In the genomic region with DNA sequence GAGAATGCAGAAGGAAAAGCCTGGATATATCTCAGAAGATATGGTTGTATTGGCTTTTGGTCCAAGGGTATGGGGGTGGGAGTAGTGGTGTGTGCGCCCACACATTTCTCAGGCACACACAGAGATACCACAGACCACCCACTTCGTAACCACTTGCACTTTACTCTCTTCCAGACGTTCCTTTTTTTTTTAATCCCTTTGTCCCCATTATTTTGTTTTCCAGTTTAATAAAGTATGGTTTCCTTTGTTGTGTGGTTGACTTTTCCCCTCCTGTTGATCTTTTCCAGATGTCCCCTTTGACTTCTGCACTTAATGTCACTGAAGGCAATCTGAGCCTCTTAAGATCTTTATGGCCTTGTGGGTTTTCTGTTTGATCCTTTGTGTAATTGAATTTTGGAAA, we compare ENCODE assay signal across 19 cellular contexts. TPM values are rescaled to one million over a fixed set of nuclear protein-coding genes. Genes with fewer than 3 reads are reported as not detected.
DNase-seq lines count a peak whose midpoint lies in the region; ATAC-seq and TF ChIP-seq lines count a peak whose summit lies in the region.
"Had no signal": no experiment of that assay in that cellular context is flagged by ENCODE, and none has a peak within 500 bp of the region (broad histone marks: within the 10 kb centered on the region; RNA-seq: fewer than 3 reads in every experiment).

No MANE protein-coding gene starts in this region.

- peaks cover 18% of the 10 kb centered on the region for H3K4me1 Mint-ChIP-seq in CD4-positive, alpha-beta T cell (ENCODE audit: low read depth)
- H3K4me1 Mint-ChIP-seq in activated naive CD8-positive, alpha-beta T cell treated with anti-CD3 and anti-CD28 coated beads, Interleukin-2, amount 50 U/mL, for 24 hours, result peaks cover 12% of the 10 kb centered on the region

- H3K18ac ChIP-seq in mesenchymal stem cell (ENCODE audit: low read depth in 1 of 2, low read length in 2 of 2), result peak overlapping the region in 1 of 2 experiments; percentile 98

- no peak overlapping the region for H2AK5ac ChIP-seq in mesenchymal stem cell (ENCODE audit: low read length, severe bottlenecking)

- H3K27me3 ChIP-seq in CD4-positive, alpha-beta T cell (ENCODE audit: control insufficient read depth, insufficient read depth, low read length), result no peaks in the 10 kb centered on the region
- no peaks in the 10 kb centered on the region for H3K27me3 ChIP-seq in HAP-1 (ENCODE audit: low read depth)
- H3K27me3 ChIP-seq in mesenchymal stem cell (ENCODE audit: control insufficient read depth in 1 of 2, insufficient read depth in 1 of 2, low read length in 2 of 2), result no peaks in the 10 kb centered on the region
- H3K27me3 ChIP-seq: colonic mucosa had no signal

- no peak for TF ChIP-seq CTCF in CD4-positive, alpha-beta T cell (IDR thresholded peaks at IDR 0.05)

- H2AFZ ChIP-seq in mesenchymal stem cell (ENCODE audit: low read depth, low read length), result no peak overlapping the region

- CTCF ChIA-PET in CD4-positive, alpha-beta T cell (lab: Charles Lee), result no interaction called here

- H3K27ac Mint-ChIP-seq in CD4-positive, alpha-beta T cell, result peak overlapping the region; percentile 67
- no peak overlapping the region for H3K27ac Mint-ChIP-seq in activated naive CD8-positive, alpha-beta T cell treated with anti-CD3 and anti-CD28 coated beads, Interleukin-2, amount 50 U/mL, for 24 hours

- POLR2A ChIA-PET in CD4-positive, alpha-beta T cell (lab: Charles Lee), result no interaction called here

- H2BK120ac ChIP-seq in mesenchymal stem cell (ENCODE audit: low read depth, low read length), result peak overlapping the region; percentile 37

- H3K4me3 Mint-ChIP-seq in CD4-positive, alpha-beta T cell, result no peak overlapping the region
- no peak overlapping the region for H3K4me3 Mint-ChIP-seq in activated naive CD8-positive, alpha-beta T cell treated with anti-CD3 and anti-CD28 coated beads, Interleukin-2, amount 50 U/mL, for 24 hours

- peaks cover 32% of the 10 kb centered on the region for H3K36me3 Mint-ChIP-seq in CD4-positive, alpha-beta T cell (ENCODE audit: low read depth)
- peaks cover 2% of the 10 kb centered on the region for H3K36me3 Mint-ChIP-seq in activated naive CD8-positive, alpha-beta T cell treated with anti-CD3 and anti-CD28 coated beads, Interleukin-2, amount 50 U/mL, for 24 hours (ENCODE audit: low read depth)

- no peak overlapping the region for H2BK5ac ChIP-seq in mesenchymal stem cell (ENCODE audit: low read depth, low read length, poor library complexity, severe bottlenecking)

- in situ Hi-C loops in HAP-1 (cut with MboI; ENCODE audit: low sequenced_read_pairs), result no loop called here

- no peak overlapping the region for H3K9ac ChIP-seq in mesenchymal stem cell (ENCODE audit: low read length)

- H2BK12ac ChIP-seq in mesenchymal stem cell (ENCODE audit: low read length in 2 of 2), result peak overlapping the region in 1 of 2 experiments; percentile 38

- no peak for DNase-seq in CD4-positive, alpha-beta T cell
- DNase-seq in HAP-1 (ENCODE audit: low spot score in 2 of 2) (peak; percentile 14 to 66), mesenchymal stem cell (peak; percentile 30), AG08396 (ENCODE audit: low spot score) (no peak), occipital lobe (lab: John Stamatoyannopoulos, UW) (no peak), RKO (ENCODE audit: low spot score) (no peak)
- no peak for DNase-seq in activated naive CD8-positive, alpha-beta T cell treated with anti-CD3 and anti-CD28 coated beads, Interleukin-2, amount 50 U/mL, for 24 hours
- DNase-seq: activated effector memory CD4-positive, alpha-beta T cell treated with anti-CD3 and anti-CD28 coated beads, Interleukin-2, amount 50 U/mL, for 16 hours; colonic mucosa; GF-D8; head of caudate nucleus; MM.1S; NCI-H2081; NCI-H526 treated with DMSO at 0.1 percent for 48 hours; T-helper 1 cell had no signal

- H3K23ac ChIP-seq in mesenchymal stem cell (ENCODE audit: low read length in 2 of 2), result no peak overlapping the region

- intact Hi-C loops in CD4-positive, alpha-beta T cell (cut with DNase I, micrococcal nuclease), result no loop called here

- no peak overlapping the region for H3K14ac ChIP-seq in mesenchymal stem cell (ENCODE audit: low read length in 2 of 2)

- H3K36me3 ChIP-seq in HAP-1 (replicated peaks) (peaks cover 12% of the 10 kb centered on the region), mesenchymal stem cell (ENCODE audit: control insufficient read depth in 1 of 2, insufficient read depth in 2 of 2, low read depth in 1 of 2, low read length in 2 of 2) (peaks cover 16 to 18% of the 10 kb centered on the region in 2 experiments)

- no peak overlapping the region for H3K4me3 ChIP-seq in HAP-1
- H3K4me3 ChIP-seq in mesenchymal stem cell (ENCODE audit: insufficient read depth in 1 of 2, low read depth in 1 of 2, low read length in 2 of 2), result no peak overlapping the region
- H3K4me3 ChIP-seq: colonic mucosa had no signal

- H3K4ac ChIP-seq in mesenchymal stem cell (ENCODE audit: low read depth in 1 of 2, low read length in 2 of 2), result no peak overlapping the region

- no peak overlapping the region for H4K8ac ChIP-seq in mesenchymal stem cell (ENCODE audit: low read length)

- H2BK15ac ChIP-seq in mesenchymal stem cell (ENCODE audit: low read depth, poor library complexity, severe bottlenecking), result no peak overlapping the region

- no peaks in the 10 kb centered on the region for H3K27me3 Mint-ChIP-seq in CD4-positive, alpha-beta T cell
- H3K27me3 Mint-ChIP-seq in activated naive CD8-positive, alpha-beta T cell treated with anti-CD3 and anti-CD28 coated beads, Interleukin-2, amount 50 U/mL, for 24 hours, result no peaks in the 10 kb centered on the region

- H3K9me3 Mint-ChIP-seq in CD4-positive, alpha-beta T cell, result no peaks in the 10 kb centered on the region
- no peaks in the 10 kb centered on the region for H3K9me3 Mint-ChIP-seq in activated naive CD8-positive, alpha-beta T cell treated with anti-CD3 and anti-CD28 coated beads, Interleukin-2, amount 50 U/mL, for 24 hours

- ATAC-seq in CD4-positive, alpha-beta T cell (ENCODE audit: poor library complexity), result no peak
- ATAC-seq in activated naive CD8-positive, alpha-beta T cell treated with anti-CD3 and anti-CD28 coated beads, Interleukin-2, amount 50 U/mL, for 24 hours, result peak; percentile 10
- ATAC-seq in GM19351 (IDR thresholded peaks at IDR 0.05; ENCODE audit: unreplicated experiment), result no peak

- peaks cover 6% of the 10 kb centered on the region for H3K79me1 ChIP-seq in mesenchymal stem cell (replicated peaks; ENCODE audit: low read length, poor library complexity, severe bottlenecking)

- peaks cover 9% of the 10 kb centered on the region for H3K4me1 ChIP-seq in HAP-1
- H3K4me1 ChIP-seq in mesenchymal stem cell (ENCODE audit: control insufficient read depth, insufficient read depth, low read depth, low read length), result no peaks in the 10 kb centered on the region

- no peak overlapping the region for H3K4me2 ChIP-seq in mesenchymal stem cell (ENCODE audit: low read length, poor library complexity, severe bottlenecking)

- no peaks in the 10 kb centered on the region for H3K9me3 ChIP-seq in CD4-positive, alpha-beta T cell (ENCODE audit: control insufficient read depth, low read length)
- H3K9me3 ChIP-seq in HAP-1 (no peaks in the 10 kb centered on the region), mesenchymal stem cell (ENCODE audit: control insufficient read depth, low read length) (no peaks in the 10 kb centered on the region)
- H3K9me3 ChIP-seq: colonic mucosa had no signal

- H4K91ac ChIP-seq in mesenchymal stem cell (ENCODE audit: low read length), result peak overlapping the region; percentile 11

- 80% methylated on average over 1 of the region's 3 CpGs for WGBS in mesenchymal stem cell

- H3K27ac ChIP-seq in CD4-positive, alpha-beta T cell (ENCODE audit: low read depth, low read length), result no peak overlapping the region
- no peak overlapping the region for H3K27ac ChIP-seq in mesenchymal stem cell (ENCODE audit: low read length, poor library complexity, severe bottlenecking)
- H3K27ac ChIP-seq: colonic mucosa had no signal

RNA-seq across cellular contexts. Expression of a gene that starts 10.5 kb away (rescaled TPM):
- total RNA-seq in CD4-positive, alpha-beta T cell, result 10 to 100 TPM; 22.8 to 25.3 TPM
- polyA plus RNA-seq in mesenchymal stem cell (2013, experiment 1 of 2), result 8.9 TPM
- 7.9 TPM for polyA plus RNA-seq in mesenchymal stem cell (2013, experiment 2 of 2)
- 17.6 TPM for total RNA-seq in occipital lobe

RNA-seq across cellular contexts. Expression of a gene that starts 31.2 kb away (rescaled TPM):
- total RNA-seq in CD4-positive, alpha-beta T cell, result under 1 TPM in 1 of 2 experiments, not detected in 1; 0.31 TPM
- 165 TPM for polyA plus RNA-seq in mesenchymal stem cell (2013, experiment 1 of 2)
- 158 TPM for polyA plus RNA-seq in mesenchymal stem cell (2013, experiment 2 of 2)
- 0.94 TPM for total RNA-seq in occipital lobe

RNA-seq across cellular contexts. Expression of a gene that starts 38.8 kb away (rescaled TPM):
- total RNA-seq in CD4-positive, alpha-beta T cell, result not detected
- not detected for polyA plus RNA-seq in mesenchymal stem cell (2013, experiment 1 of 2)
- polyA plus RNA-seq in mesenchymal stem cell (2013, experiment 2 of 2), result not detected
- total RNA-seq in occipital lobe, result 1.1 TPM
- total RNA-seq: colonic mucosa, H4, mesenteric fat pad, omental fat pad had no signal

Comparison
In these comparisons a context has a peak if more than half of its experiments do, and no peak if none do; other contexts are left out.
1. DNase-seq: peak in HAP-1 (2 of 2) and mesenchymal stem cell (single experiment); none in CD4-positive, alpha-beta T cell (0 of 10), activated naive CD8-positive, alpha-beta T cell treated with anti-CD3 and anti-CD28 coated beads, Interleukin-2, amount 50 U/mL, for 24 hours (single experiment), AG08396 (single experiment), occipital lobe (single experiment) and RKO (single experiment).